11 cellular contexts compared by ENCODE assay signal in the genomic region with DNA sequence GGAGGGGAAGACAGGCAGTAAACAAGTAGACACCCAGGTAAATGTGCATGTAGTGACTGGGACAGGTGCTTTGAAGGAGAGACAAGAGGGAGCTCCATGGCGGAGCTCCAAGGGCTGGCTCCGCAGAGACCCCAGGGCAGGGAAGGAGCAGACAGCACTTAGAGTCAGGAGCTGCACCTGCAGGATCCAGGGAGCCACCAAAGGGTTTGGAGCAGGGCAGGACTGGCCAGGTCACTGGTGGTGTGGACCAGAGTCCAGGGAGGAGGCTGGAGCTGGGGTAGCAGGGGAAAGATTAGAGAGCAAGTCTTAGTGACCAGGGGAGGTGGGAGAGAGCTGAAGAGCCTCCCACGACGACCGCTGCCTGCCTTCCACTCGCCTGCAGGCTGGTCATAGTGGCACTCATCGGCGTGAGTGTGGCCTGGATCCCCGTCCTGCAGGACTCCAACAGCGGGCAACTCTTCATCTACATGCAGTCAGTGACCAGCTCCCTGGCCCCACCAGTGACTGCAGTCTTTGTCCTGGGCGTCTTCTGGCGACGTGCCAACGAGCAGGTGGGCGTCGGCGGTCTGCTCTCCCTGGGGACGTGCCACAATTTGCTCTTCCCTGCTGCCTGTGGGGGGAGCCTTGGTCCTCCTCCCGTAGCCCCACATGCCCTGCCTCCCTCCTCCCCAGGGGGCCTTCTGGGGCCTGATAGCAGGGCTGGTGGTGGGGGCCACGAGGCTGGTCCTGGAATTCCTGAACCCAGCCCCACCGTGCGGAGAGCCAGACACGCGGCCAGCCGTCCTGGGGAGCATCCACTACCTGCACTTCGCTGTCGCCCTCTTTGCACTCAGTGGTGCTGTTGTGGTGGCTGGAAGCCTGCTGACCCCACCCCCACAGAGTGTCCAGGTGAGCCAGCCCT. TPM values are rescaled to one million over a fixed set of nuclear protein-coding genes. Genes with fewer than 3 reads are reported as not detected.
DNase-seq lines count a peak whose midpoint lies in the region; ATAC-seq, FAIRE-seq and TF ChIP-seq lines count a peak whose summit lies in the region.
"Had no signal": no experiment of that assay in that cellular context is flagged by ENCODE, and none has a peak within 500 bp of the region (broad histone marks: within the 10 kb centered on the region; RNA-seq: fewer than 3 reads in every experiment).

No MANE protein-coding gene starts in this region.

- no peak overlapping the region for H3K4me3 ChIP-seq in BE2C (ENCODE audit: low read depth, low read length)
- H3K4me3 ChIP-seq in kidney (ENCODE audit: low read length in 2 of 2): no peak overlapping the region

- no peak for FAIRE-seq in kidney (lab: Jason Lieb, UNC)
- FAIRE-seq: D721Med had no signal

- H3K9ac ChIP-seq in kidney (ENCODE audit: low read length in 2 of 2): no peak overlapping the region

- no peak for ATAC-seq in GM21529 (IDR thresholded peaks at IDR 0.05; ENCODE audit: unreplicated experiment)
- ATAC-seq: Panc1 had no signal

- H3K27ac ChIP-seq in kidney (ENCODE audit: low read depth in 2 of 2, low read length in 2 of 2): no peak overlapping the region

- no peak for TF ChIP-seq CTCF in BE2C (IDR thresholded peaks at IDR 0.05; ENCODE audit: low read depth, low read length)
- TF ChIP-seq CTCF in kidney (IDR thresholded peaks at IDR 0.05; ENCODE audit: borderline replicate concordance, extremely low read depth, insufficient read depth): no peak

- H3K36me3 ChIP-seq in BE2C: no peaks in the 10 kb centered on the region
- H3K36me3 ChIP-seq in kidney (ENCODE audit: control insufficient read depth in 1 of 2, insufficient read depth in 2 of 2, low read length in 2 of 2): no peaks in the 10 kb centered on the region

- no peaks in the 10 kb centered on the region for H3K27me3 ChIP-seq in BE2C

- DNase-seq in BE2C (peak; percentile 40), DMS 273 (lab: John Stamatoyannopoulos, UW; ENCODE audit: unreplicated experiment) (peak; percentile 60), NCI-H69 (lab: John Stamatoyannopoulos, UW) (peak; percentile 71), kidney (peak; percentile 74), NCI-H2196 (lab: John Stamatoyannopoulos, UW; ENCODE audit: unreplicated experiment) (no peak), AG20443 (ENCODE audit: low spot score) (no peak)
- DNase-seq: HCEC 1CT, NCI-H187 treated with DMSO at 0.1 percent for 48 hours had no signal

- H3K4me1 ChIP-seq in BE2C: peaks cover 3% of the 10 kb centered on the region; the same call in 1 of the 2 replicates
- no peaks in the 10 kb centered on the region for H3K4me1 ChIP-seq in kidney (ENCODE audit: control insufficient read depth in 1 of 2, insufficient read depth in 1 of 2, low read depth in 1 of 2, low read length in 2 of 2)

- no peaks in the 10 kb centered on the region for H3K9me3 ChIP-seq in BE2C
- no peaks in the 10 kb centered on the region for H3K9me3 ChIP-seq in kidney (ENCODE audit: control insufficient read depth in 1 of 2, low read length in 2 of 2)

- intact Hi-C loops in kidney (cut with DNase I): no loop called here

RNA-seq across cellular contexts. Expression of a gene that starts 14.7 kb away (rescaled TPM):
- polyA plus RNA-seq in BE2C (2012; ENCODE audit: insufficient read depth, insufficient read length, low read depth): 0.15 TPM
- 8.0 TPM for total RNA-seq in kidney
- 4.9 TPM for polyA plus RNA-seq in kidney (ENCODE audit: insufficient read depth, low read depth, low replicate concordance)

RNA-seq across cellular contexts. Expression of a gene that starts 27.5 kb away (rescaled TPM):
- polyA plus RNA-seq in BE2C (2012; ENCODE audit: insufficient read depth, insufficient read length, low read depth): 0.25 TPM
- 8.4 TPM for total RNA-seq in kidney
- polyA plus RNA-seq in kidney (ENCODE audit: insufficient read depth, low read depth, low replicate concordance): 7.0 TPM

Comparison
In these comparisons a context has a peak if more than half of its experiments do, and no peak if none do; other contexts are left out.
1. DNase-seq: peak in BE2C (single experiment), DMS 273 (single experiment), NCI-H69 (single experiment) and kidney (single experiment); none in NCI-H2196 (single experiment) and AG20443 (single experiment).